In genomic region chr5:22521521-22521920, GRCh38 we compare ENCODE assay signal across 18 cellular contexts.
"Had no signal": no experiment of that assay in that cellular context is flagged by ENCODE, and none has a peak within 500 bp of the region (broad histone marks: within the 10 kb centered on the region; RNA-seq: fewer than 3 reads in every experiment).

No MANE protein-coding gene starts in this region.

- H3K36me3 ChIP-seq: heart left ventricle, neutrophil, spleen, tibial artery, upper lobe of left lung, uterus had no signal

- DNase-seq: dermis blood vessel endothelial cell; heart left ventricle; hippocampal formation; kidney glomerular epithelial cell; naive thymus-derived CD4-positive, alpha-beta T cell; nephron progenitor cell; psoas muscle; retina; spleen; stimulated activated CD4-positive, alpha-beta T cell treated with anti-CD3 and anti-CD28 coated beads, Interleukin-15, amount 100 ng/mL, for 24 hours; stimulated activated CD4-positive, alpha-beta T cell treated with anti-CD3 and anti-CD28 coated beads, Interleukin-1b, Interleukin-23, amount 100 ng/mL, for 48 hours; stimulated activated CD4-positive, alpha-beta T cell treated with anti-CD3 and anti-CD28 coated beads, Interleukin-4, amount 100 ng/mL, for 24 hours; tibial artery; upper lobe of left lung; uterus had no signal

- H3K9me3 ChIP-seq: neutrophil, psoas muscle, tibial artery, upper lobe of left lung, uterus had no signal

- H3K4me1 ChIP-seq: heart left ventricle, psoas muscle, spleen, tibial artery, upper lobe of left lung, uterus had no signal

- ATAC-seq: heart left ventricle; naive thymus-derived CD4-positive, alpha-beta T cell; psoas muscle; sciatic nerve; stimulated activated memory B cell treated with anti-CD40 and anti-IgM and Interleukin-4, amounts not matched to agents 10 μg/mL and 1 μg/mL and 100 μg/mL, for 72 hours had no signal

- H3K4me3 ChIP-seq: heart left ventricle, psoas muscle, spleen, tibial artery, upper lobe of left lung, uterus had no signal

- H3K27me3 ChIP-seq: heart left ventricle, neutrophil, spleen, tibial artery, upper lobe of left lung, uterus had no signal

- H3K27ac ChIP-seq: heart left ventricle, neutrophil, psoas muscle, spleen, tibial artery, upper lobe of left lung, uterus had no signal
